Comparison of ENCODE assay signal across 8 cellular contexts in genomic region chrX:151336809-151337208, GRCh38.
"Had no signal": no experiment of that assay in that cellular context is flagged by ENCODE, and none has a peak within 500 bp of the region (broad histone marks: within the 10 kb centered on the region; RNA-seq: fewer than 3 reads in every experiment).

No MANE protein-coding gene starts in this region.

- H3K27ac ChIP-seq: HL-60 had no signal

- H3K4me2 ChIP-seq: GM23338 had no signal

- ATAC-seq: GM23338, K562 had no signal

- DNase-seq: H9, HCEC 1CT, IMR-90 had no signal

- H2AFZ ChIP-seq: GM23338 had no signal

- H3K4me3 ChIP-seq: GM23338, K562 had no signal

- FAIRE-seq: H1, H54, K562 had no signal
